Comparison of ENCODE assay signal across 8 cellular contexts in the genomic region with DNA sequence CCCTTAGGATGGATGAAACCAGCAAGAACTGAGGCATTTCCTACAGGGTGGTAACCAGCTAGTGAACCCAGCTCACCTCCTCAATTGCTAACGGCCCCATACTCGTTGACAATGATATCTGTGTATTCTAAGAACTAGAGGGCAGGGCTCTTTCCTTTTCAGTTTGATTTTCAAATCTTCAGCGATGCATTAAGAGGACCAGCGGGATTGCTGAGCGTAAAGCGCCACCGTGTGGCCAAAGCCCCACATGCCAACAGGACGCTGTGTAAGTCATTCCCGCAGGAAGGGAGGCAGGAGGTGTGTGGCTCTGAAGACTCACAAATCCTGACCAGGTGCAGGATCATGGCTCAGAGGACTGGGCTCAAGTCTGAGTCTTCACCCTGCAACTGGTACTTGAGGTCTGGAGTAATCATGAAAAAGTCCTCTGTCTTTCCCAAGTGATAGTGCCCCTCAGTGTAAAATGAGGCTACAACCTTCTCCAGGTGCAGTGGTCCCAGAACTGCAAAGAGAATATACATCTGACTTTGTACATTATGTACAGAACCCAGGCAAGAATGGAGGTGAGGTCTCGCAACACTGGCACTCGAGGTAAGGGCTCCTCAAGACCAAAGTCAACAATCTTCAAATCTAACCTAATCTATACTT. TPM values are rescaled to one million over a fixed set of nuclear protein-coding genes. Genes with fewer than 3 reads are reported as not detected.
A peak's percentile ranks its signal among the peaks of the same experiment; 100 is the strongest.
DNase-seq lines count a peak whose midpoint lies in the region; ATAC-seq, FAIRE-seq and TF ChIP-seq lines count a peak whose summit lies in the region.

No MANE protein-coding gene starts in this region.

- dilution Hi-C loops in endothelial cell of umbilical vein (cut with MboI; ENCODE audit: extremely low pct_ligation_motif_present, low sequenced_read_pairs), result no loop called here

- BruUV-seq in endothelial cell of umbilical vein (replicated peaks; lab: Mats Ljungman, UMichigan), result no TSS peak

- peak; percentile 92 to 94 for TF ChIP-seq CTCF in endothelial cell of umbilical vein (IDR thresholded peaks at IDR 0.05; ENCODE audit: extremely low read depth in 1 of 2, insufficient read depth in 1 of 2, low read depth in 1 of 2, low read length in 2 of 2)

- H3K36me3 ChIP-seq in NT2/D1 (ENCODE audit: insufficient read depth, insufficient read length, low read length) (no peaks in the 10 kb centered on the region), endothelial cell of umbilical vein (ENCODE audit: control insufficient read depth in 2 of 2, extremely low read depth in 1 of 2, insufficient read depth in 2 of 2, low read length in 2 of 2) (no peaks in the 10 kb centered on the region)

- DNase-seq in COLO668 (lab: John Stamatoyannopoulos, UW; ENCODE audit: unreplicated experiment) (peak; percentile 93), HT-29 (ENCODE audit: low spot score) (peak; percentile 97), NT2/D1 (ENCODE audit: low read depth, low spot score) (peak; percentile 69), endothelial cell of umbilical vein (ENCODE audit: low read depth, low spot score) (peak; percentile 76), mucosa of gallbladder (ENCODE audit: low spot score) (peak; percentile 82)
- peak; percentile 87 for DNase-seq in activated CD8-positive, alpha-beta memory T cell treated with anti-CD3 and anti-CD28 coated beads, Interleukin-2, amount 10 ng/mL, durations not matched to agents 7 days and 5 days
- peak; percentile 51 to 63 for DNase-seq in stimulated activated CD8-positive, alpha-beta memory T cell treated with anti-CD3 and anti-CD28 coated beads, Interleukin-7, amount 100 ng/mL, for 1 hour (ENCODE audit: low read depth in 2 of 2)

- H3K4me3 ChIP-seq in NT2/D1 (ENCODE audit: insufficient read length, low read depth) (no peak overlapping the region), endothelial cell of umbilical vein (replicated peaks in 1 of 3; ENCODE audit: insufficient read depth in 1 of 3, low read depth in 1 of 3, low read length in 3 of 3) (no peak overlapping the region)

- H4K20me1 ChIP-seq in endothelial cell of umbilical vein (replicated peaks; ENCODE audit: control insufficient read depth, extremely low read depth, insufficient read depth, low read length), result no peaks in the 10 kb centered on the region

- peak overlapping the region; percentile 74 for H3K27ac Mint-ChIP-seq in activated CD8-positive, alpha-beta memory T cell treated with anti-CD3 and anti-CD28 coated beads, Interleukin-2, amount 10 ng/mL, durations not matched to agents 7 days and 5 days

- no peaks in the 10 kb centered on the region for H3K27me3 ChIP-seq in NT2/D1 (ENCODE audit: insufficient read depth, insufficient read length)
- peaks cover 3 to 9% of the 10 kb centered on the region in 2 experiments for H3K27me3 ChIP-seq in endothelial cell of umbilical vein (ENCODE audit: control insufficient read depth in 2 of 2, insufficient read depth in 2 of 2, low read length in 2 of 2)

- CTCF ChIA-PET in activated CD8-positive, alpha-beta memory T cell treated with anti-CD3 and anti-CD28 coated beads, Interleukin-2, amount 10 ng/mL, durations not matched to agents 7 days and 5 days (lab: Charles Lee), result interaction anchor here (0.7 to 2.0 kb wide), 25 partner anchors 11 to 1096 kb away, joined by 3 to 13 read pairs (median 4); no protein-coding TSS in a partner anchor
- CTCF ChIA-PET in endothelial cell of umbilical vein (lab: Charles Lee), result interaction anchor here (1.3 to 1.8 kb wide), 8 partner anchors 10 to 1416 kb away, joined by 3 to 19 read pairs (median 4); partner anchors contain the start of gene TRIM13

- peaks cover 49% of the 10 kb centered on the region for H3K4me1 Mint-ChIP-seq in activated CD8-positive, alpha-beta memory T cell treated with anti-CD3 and anti-CD28 coated beads, Interleukin-2, amount 10 ng/mL, durations not matched to agents 7 days and 5 days

- no peaks in the 10 kb centered on the region for H3K4me1 ChIP-seq in NT2/D1 (ENCODE audit: insufficient read depth, insufficient read length)
- H3K4me1 ChIP-seq in endothelial cell of umbilical vein (ENCODE audit: control insufficient read depth, extremely low read depth, insufficient read depth, low read length), result peaks cover 11% of the 10 kb centered on the region

- intact Hi-C loops in endothelial cell of umbilical vein (cut with micrococcal nuclease), result loop anchor here (1.0 to 5.0 kb wide), 5 partner anchors 158 to 1403 kb away; no protein-coding TSS in a partner anchor

- no peak overlapping the region for H3K27ac ChIP-seq in endothelial cell of umbilical vein (ENCODE audit: insufficient read depth, low read depth, low read length)

- no peak overlapping the region for H2AFZ ChIP-seq in endothelial cell of umbilical vein (ENCODE audit: low read depth, low read length)

- POLR2A ChIA-PET in endothelial cell of umbilical vein (lab: Charles Lee), result no interaction called here

- peak; percentile 82 for FAIRE-seq in endothelial cell of umbilical vein (lab: Jason Lieb, UNC)

- ATAC-seq in GM19467 (IDR thresholded peaks at IDR 0.05; ENCODE audit: unreplicated experiment), result peak; percentile 56
- peak; percentile 91 for ATAC-seq in activated CD8-positive, alpha-beta memory T cell treated with anti-CD3 and anti-CD28 coated beads, Interleukin-2, amount 10 ng/mL, durations not matched to agents 7 days and 5 days

- H3K9me3 ChIP-seq in NT2/D1 (ENCODE audit: insufficient read depth, low read length) (no peaks in the 10 kb centered on the region), endothelial cell of umbilical vein (replicated peaks; ENCODE audit: control insufficient read depth, insufficient read depth, low read length) (no peaks in the 10 kb centered on the region)

- no peaks in the 10 kb centered on the region for H3K36me3 Mint-ChIP-seq in activated CD8-positive, alpha-beta memory T cell treated with anti-CD3 and anti-CD28 coated beads, Interleukin-2, amount 10 ng/mL, durations not matched to agents 7 days and 5 days

- no peak overlapping the region for H3K4me3 Mint-ChIP-seq in activated CD8-positive, alpha-beta memory T cell treated with anti-CD3 and anti-CD28 coated beads, Interleukin-2, amount 10 ng/mL, durations not matched to agents 7 days and 5 days

- no peak overlapping the region for H3K4me2 ChIP-seq in endothelial cell of umbilical vein (ENCODE audit: insufficient read depth, low read length)

- TF ChIP-seq POLR2A in endothelial cell of umbilical vein (IDR thresholded peaks at IDR 0.05; ENCODE audit: low read depth, low read length), result no peak

- peaks cover 8% of the 10 kb centered on the region for H3K27me3 Mint-ChIP-seq in activated CD8-positive, alpha-beta memory T cell treated with anti-CD3 and anti-CD28 coated beads, Interleukin-2, amount 10 ng/mL, durations not matched to agents 7 days and 5 days

- H3K79me2 ChIP-seq in endothelial cell of umbilical vein (ENCODE audit: control insufficient read depth, insufficient read depth, low read length), result no peaks in the 10 kb centered on the region

- no peaks in the 10 kb centered on the region for H3K9me3 Mint-ChIP-seq in activated CD8-positive, alpha-beta memory T cell treated with anti-CD3 and anti-CD28 coated beads, Interleukin-2, amount 10 ng/mL, durations not matched to agents 7 days and 5 days (ENCODE audit: low read depth)

- H3K9ac ChIP-seq in NT2/D1 (ENCODE audit: insufficient read length, low read depth) (no peak overlapping the region), endothelial cell of umbilical vein (replicated peaks; ENCODE audit: extremely low read depth, insufficient read depth, low read length) (no peak overlapping the region)

- H3K9me1 ChIP-seq in endothelial cell of umbilical vein (replicated peaks; ENCODE audit: control insufficient read depth, extremely low read depth, insufficient read depth, low read length), result no peaks in the 10 kb centered on the region

TF ChIP-seq in endothelial cell of umbilical vein, 7 proteins besides CTCF, POLR2A, EP300 and RAD21:
- TF ChIP-seq FOS (IDR thresholded peaks at IDR 0.05; ENCODE audit: borderline replicate concordance, insufficient read depth, low read length) (no peak), POLR2AphosphoS5 (IDR thresholded peaks at IDR 0.05; ENCODE audit: insufficient read depth, low read depth, low read length) (no peak), GATA2 (IDR thresholded peaks at IDR 0.05; ENCODE audit: insufficient read depth, insufficient read length, low read depth, low read length) (no peak), EZH2 (IDR thresholded peaks at IDR 0.05; ENCODE audit: borderline replicate concordance, low read depth, low read length, severe bottlenecking) (no peak), MAX (IDR thresholded peaks at IDR 0.05; ENCODE audit: insufficient read depth, insufficient read length) (no peak), JUN (IDR thresholded peaks at IDR 0.05; ENCODE audit: borderline replicate concordance, insufficient read depth, insufficient read length, low read depth) (no peak), MYC (IDR thresholded peaks at IDR 0.05; ENCODE audit: low read depth, low read length) (no peak)

RNA-seq across cellular contexts. Expression of gene C13orf42, which starts 40.9 kb away (rescaled TPM):
- not detected in 2 replicates for total RNA-seq in HT-29 (2014; rRNA removed; shearing (Covaris generic))
- total RNA-seq in activated CD8-positive, alpha-beta memory T cell treated with anti-CD3 and anti-CD28 coated beads, Interleukin-2, amount 10 ng/mL, durations not matched to agents 7 days and 5 days, result not detected
- total RNA-seq in endothelial cell of umbilical vein, result not detected in 2 replicates
- polyA plus RNA-seq in endothelial cell of umbilical vein, result not detected in 2 replicates
- not detected in 2 replicates for polyA plus RNA-seq in endothelial cell of umbilical vein (2011; cell fraction: cytosol; rRNA removed)
- not detected in 2 replicates for polyA plus RNA-seq in endothelial cell of umbilical vein (2011; cell fraction: nucleus; rRNA removed)
- not detected in 2 replicates for polyA plus RNA-seq in endothelial cell of umbilical vein (2012)
- not detected in 2 replicates for polyA minus RNA-seq in endothelial cell of umbilical vein
- polyA minus RNA-seq in endothelial cell of umbilical vein (2011; cell fraction: cytosol; rRNA and poly(A)+ RNA removed), result not detected
- not detected in 2 replicates for polyA minus RNA-seq in endothelial cell of umbilical vein (2011; cell fraction: nucleus; rRNA and poly(A)+ RNA removed)
- total RNA-seq in mucosa of gallbladder, result not detected
